8 cellular contexts compared by ENCODE assay signal in the genomic region with DNA sequence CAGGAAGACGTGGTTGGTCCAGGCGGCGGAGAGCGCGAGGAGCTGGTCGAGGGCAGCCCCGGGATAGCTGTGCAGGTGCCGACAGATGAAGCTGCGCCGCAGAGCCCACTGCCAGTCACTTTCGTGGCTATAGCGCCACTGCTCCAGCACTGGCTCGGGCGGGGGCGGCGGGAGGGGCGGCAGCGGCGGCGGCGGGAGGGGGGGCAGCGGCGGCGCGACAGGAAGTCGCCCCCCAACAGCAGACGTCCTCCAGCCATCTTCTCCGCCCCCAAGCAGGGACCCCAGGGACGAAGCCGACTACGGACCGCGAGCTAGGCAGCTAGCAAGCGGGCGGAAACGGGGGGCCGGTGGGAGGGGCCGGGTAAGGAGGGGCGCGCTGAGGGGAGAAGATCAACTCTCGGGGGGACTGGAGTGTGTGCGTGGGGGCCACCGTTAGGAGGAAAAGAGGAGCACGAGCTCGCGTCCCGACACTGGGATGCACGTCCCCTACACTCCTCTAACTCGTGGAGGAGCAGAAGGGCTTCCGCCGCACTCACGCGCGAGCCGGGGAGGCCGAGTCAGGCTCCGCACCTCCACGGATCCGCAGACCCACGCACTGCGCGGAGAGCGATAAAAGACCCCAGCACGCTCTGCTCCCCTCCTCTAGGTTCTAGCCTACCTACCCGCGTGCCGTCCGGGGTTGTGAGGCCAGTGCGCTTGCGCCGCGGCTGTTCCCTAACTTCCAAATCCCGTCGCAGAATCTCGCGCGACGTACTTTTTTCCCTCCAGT. TPM values are rescaled to one million over a fixed set of nuclear protein-coding genes. Genes with fewer than 3 reads are reported as not detected.
DNase-seq lines count a peak whose midpoint lies in the region; ATAC-seq, FAIRE-seq and TF ChIP-seq lines count a peak whose summit lies in the region.

NKRF (minus strand) TSS at position 686 of the 769 bp plus-strand sequence.

- H3K27me3 ChIP-seq in GM23338 (ENCODE audit: insufficient read depth) (peaks cover 46% of the 10 kb centered on the region), SJSA1 (replicated peaks) (no peaks in the 10 kb centered on the region), pancreas (no peaks in the 10 kb centered on the region), transverse colon (no peaks in the 10 kb centered on the region)

- peaks cover 21% of the 10 kb centered on the region for H3K79me2 ChIP-seq in GM23338 (replicated peaks; ENCODE audit: insufficient read depth)

- peak within 1 kb of the TSS; percentile 59 for H3K9ac ChIP-seq in ES-I3 (ENCODE audit: low read depth, low read length)

- H3K9me3 ChIP-seq in ES-I3 (ENCODE audit: control insufficient read depth, insufficient read depth, low read length): no peaks in the 10 kb centered on the region
- H3K9me3 ChIP-seq in SJSA1 (replicated peaks): no peaks in the 10 kb centered on the region
- no peaks in the 10 kb centered on the region for H3K9me3 ChIP-seq in pancreas
- no peaks in the 10 kb centered on the region for H3K9me3 ChIP-seq in transverse colon

- TF ChIP-seq EP300 in transverse colon (IDR thresholded peaks at IDR 0.05; ENCODE audit: low read depth): no peak

- peak within 1 kb of the TSS; percentile 88 for H3K4me3 Mint-ChIP-seq in GM23338
- H3K4me3 Mint-ChIP-seq in activated naive CD4-positive, alpha-beta T cell treated with anti-CD3 and anti-CD28 coated beads, Interleukin-2, amount 50 U/mL, for 24 hours: peak within 1 kb of the TSS; percentile 95

- H3K36me3 Mint-ChIP-seq in GM23338 (ENCODE audit: low read depth): peaks cover 2% of the 10 kb centered on the region; the same call in 1 of the 3 replicates
- peaks cover 6% of the 10 kb centered on the region for H3K36me3 Mint-ChIP-seq in activated naive CD4-positive, alpha-beta T cell treated with anti-CD3 and anti-CD28 coated beads, Interleukin-2, amount 50 U/mL, for 24 hours

- no peaks in the 10 kb centered on the region for H3F3A ChIP-seq in GM23338 (replicated peaks; ENCODE audit: low read depth)

- intact Hi-C loops in head of caudate nucleus (cut with DNase I): loop anchor here (5.0 kb wide), 1 partner anchor 34 kb away; the partner anchor contains the start of gene UBE2A
- intact Hi-C loops in pancreas (cut with DNase I): no loop called here
- intact Hi-C loops in transverse colon (cut with DNase I; ENCODE audit: low total_unique reads): no loop called here

- WGBS in pancreas, 2 donors: 1 to 27% methylated on average over 66 to 78 of the region's 78 CpGs
- 57% methylated on average over 70 of the region's 78 CpGs; no CpG with 5 or more reads in 1 of the 2 donors for WGBS in transverse colon (ENCODE audit: low coverage in 1 of 2), 2 donors

- H3K27ac ChIP-seq in GM23338 (ENCODE audit: low read depth) (no peak within 1 kb of the TSS), SJSA1 (peak within 1 kb of the TSS; percentile 73), pancreas (peak within 1 kb of the TSS; percentile 28 to 92 (median 74)), transverse colon (peak within 1 kb of the TSS; percentile 88 to 93 (median 90))

- TF ChIP-seq CTCF in GM23338 (conservative IDR thresholded peaks at IDR 0.05; ENCODE audit: low read depth in 2 of 2): no peak
- TF ChIP-seq CTCF in pancreas (IDR thresholded peaks at IDR 0.05): no peak
- TF ChIP-seq CTCF in transverse colon (IDR thresholded peaks at IDR 0.05): no peak

- H3K4me2 ChIP-seq in GM23338: peak within 1 kb of the TSS; percentile 81

- H3K4me1 ChIP-seq in ES-I3 (ENCODE audit: insufficient read depth, low read length) (0 out of 2 replicates have a peak, but pooled peaks cover 5% of the 10 kb centered on the region), GM23338 (ENCODE audit: insufficient read depth) (no peaks in the 10 kb centered on the region), SJSA1 (replicated peaks) (0 out of 2 replicates have a peak, but pooled peaks cover 5% of the 10 kb centered on the region), pancreas (no peaks in the 10 kb centered on the region), transverse colon (peaks cover 0 to 3% (median 0%) of the 10 kb centered on the region in 4 donors)

- H3K27ac Mint-ChIP-seq in GM23338: peak within 1 kb of the TSS; percentile 86
- H3K27ac Mint-ChIP-seq in activated naive CD4-positive, alpha-beta T cell treated with anti-CD3 and anti-CD28 coated beads, Interleukin-2, amount 50 U/mL, for 24 hours: peak within 1 kb of the TSS; percentile 98

- H2AFZ ChIP-seq in GM23338: peak within 1 kb of the TSS; percentile 78; the same call in 1 of the 2 replicates

- TF ChIP-seq POLR2A in transverse colon (IDR thresholded peaks at IDR 0.05): peak; percentile 83

- H3K9me3 Mint-ChIP-seq in GM23338: no peaks in the 10 kb centered on the region; the same call in 2 of the 3 replicates
- H3K9me3 Mint-ChIP-seq in activated naive CD4-positive, alpha-beta T cell treated with anti-CD3 and anti-CD28 coated beads, Interleukin-2, amount 50 U/mL, for 24 hours: no peaks in the 10 kb centered on the region

- in situ Hi-C loops in transverse colon (cut with MboI; ENCODE audit: low pct_ligation_motif_present in 1 of 4, low pct_unique_long_range_greater_than_20kb in 1 of 4, low sequenced_read_pairs in 3 of 4): no loop called here

- H4K20me1 ChIP-seq in GM23338 (replicated peaks; ENCODE audit: insufficient read depth): no peaks in the 10 kb centered on the region; the same call in 1 of the 2 replicates

- FAIRE-seq in pancreas (lab: Jason Lieb, UNC): peak; percentile 72

- peaks cover 13% of the 10 kb centered on the region for H3K4me1 Mint-ChIP-seq in GM23338
- peaks cover 39% of the 10 kb centered on the region for H3K4me1 Mint-ChIP-seq in activated naive CD4-positive, alpha-beta T cell treated with anti-CD3 and anti-CD28 coated beads, Interleukin-2, amount 50 U/mL, for 24 hours

- peaks cover 14% of the 10 kb centered on the region for H3K27me3 Mint-ChIP-seq in GM23338 (ENCODE audit: insufficient read depth, low read depth, poor library complexity)
- H3K27me3 Mint-ChIP-seq in activated naive CD4-positive, alpha-beta T cell treated with anti-CD3 and anti-CD28 coated beads, Interleukin-2, amount 50 U/mL, for 24 hours: no peaks in the 10 kb centered on the region

- DNase-seq in GM23338 (ENCODE audit: low spot score) (peak; percentile 90), LHCN-M2 (ENCODE audit: low read depth) (peak; percentile 89), SJSA1 (ENCODE audit: low read depth in 1 of 2, low spot score in 2 of 2) (peak; percentile 76 to 87), head of caudate nucleus (peak; percentile 78 to 93 (median 87)), pancreas (peak; percentile 87 to 95 (median 91)), transverse colon (peak; percentile 94)

- H3K9me2 ChIP-seq in GM23338 (ENCODE audit: insufficient read depth): no peaks in the 10 kb centered on the region

- H3K36me3 ChIP-seq in ES-I3 (ENCODE audit: insufficient read depth, low read length) (no peaks in the 10 kb centered on the region), GM23338 (ENCODE audit: insufficient read depth) (no peaks in the 10 kb centered on the region), SJSA1 (peaks cover 2% of the 10 kb centered on the region; the same call in 1 of the 2 replicates), pancreas (no peaks in the 10 kb centered on the region), transverse colon (no peaks in the 10 kb centered on the region)

- H3K4me3 ChIP-seq in GM23338: peak within 1 kb of the TSS; percentile 61
- peak within 1 kb of the TSS; percentile 86 for H3K4me3 ChIP-seq in SJSA1
- H3K4me3 ChIP-seq in pancreas: peak within 1 kb of the TSS; percentile 31 to 61 (median 46)
- H3K4me3 ChIP-seq in transverse colon: peak within 1 kb of the TSS; percentile 68 to 85 (median 78)

- ATAC-seq in GM23338 (peak; percentile 84), pancreas (peak; percentile 76 to 97 (median 96))

TF ChIP-seq in GM23338, 12 proteins besides CTCF, POLR2A, EP300 and RAD21 (continues in another document):
- TF ChIP-seq ETS1 (IDR thresholded peaks at IDR 0.05) (no peak), CREB1 (CRISPR knock-in tag; IDR thresholded peaks at IDR 0.05; ENCODE audit: low read depth) (peak; percentile 80; the same call in 1 of the 2 replicates)
- TF ChIP-seq, protein P1, sequence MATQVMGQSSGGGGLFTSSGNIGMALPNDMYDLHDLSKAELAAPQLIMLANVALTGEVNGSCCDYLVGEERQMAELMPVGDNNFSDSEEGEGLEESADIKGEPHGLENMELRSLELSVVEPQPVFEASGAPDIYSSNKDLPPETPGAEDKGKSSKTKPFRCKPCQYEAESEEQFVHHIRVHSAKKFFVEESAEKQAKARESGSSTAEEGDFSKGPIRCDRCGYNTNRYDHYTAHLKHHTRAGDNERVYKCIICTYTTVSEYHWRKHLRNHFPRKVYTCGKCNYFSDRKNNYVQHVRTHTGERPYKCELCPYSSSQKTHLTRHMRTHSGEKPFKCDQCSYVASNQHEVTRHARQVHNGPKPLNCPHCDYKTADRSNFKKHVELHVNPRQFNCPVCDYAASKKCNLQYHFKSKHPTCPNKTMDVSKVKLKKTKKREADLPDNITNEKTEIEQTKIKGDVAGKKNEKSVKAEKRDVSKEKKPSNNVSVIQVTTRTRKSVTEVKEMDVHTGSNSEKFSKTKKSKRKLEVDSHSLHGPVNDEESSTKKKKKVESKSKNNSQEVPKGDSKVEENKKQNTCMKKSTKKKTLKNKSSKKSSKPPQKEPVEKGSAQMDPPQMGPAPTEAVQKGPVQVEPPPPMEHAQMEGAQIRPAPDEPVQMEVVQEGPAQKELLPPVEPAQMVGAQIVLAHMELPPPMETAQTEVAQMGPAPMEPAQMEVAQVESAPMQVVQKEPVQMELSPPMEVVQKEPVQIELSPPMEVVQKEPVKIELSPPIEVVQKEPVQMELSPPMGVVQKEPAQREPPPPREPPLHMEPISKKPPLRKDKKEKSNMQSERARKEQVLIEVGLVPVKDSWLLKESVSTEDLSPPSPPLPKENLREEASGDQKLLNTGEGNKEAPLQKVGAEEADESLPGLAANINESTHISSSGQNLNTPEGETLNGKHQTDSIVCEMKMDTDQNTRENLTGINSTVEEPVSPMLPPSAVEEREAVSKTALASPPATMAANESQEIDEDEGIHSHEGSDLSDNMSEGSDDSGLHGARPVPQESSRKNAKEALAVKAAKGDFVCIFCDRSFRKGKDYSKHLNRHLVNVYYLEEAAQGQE (IDR thresholded peaks at IDR 0.05; ENCODE audit: unreplicated experiment): no peak

RNA-seq across cellular contexts. Expression of gene NKRF, which starts in this region (rescaled TPM):
- 10.9 and 11.6 TPM in 2 replicates for total RNA-seq in GM23338 (2014; rRNA removed; shearing (Covaris generic))
- 6.3 and 6.8 TPM in 2 replicates for polyA plus RNA-seq in GM23338 (2016; fragmentation: Nextera tagmentation; extraction: Ambion mirVana)
- total RNA-seq in LHCN-M2 (2014; rRNA removed): 4.6 and 7.0 TPM in 2 replicates
- polyA plus RNA-seq in LHCN-M2 (2012): 3.9 TPM
- 3.1 and 4.7 TPM in 2 replicates for total RNA-seq in SJSA1 (2014; rRNA removed; shearing (Covaris generic))
- 1 to 10 TPM; 2.5 to 4.7 (median 2.9) TPM for total RNA-seq in pancreas
- polyA plus RNA-seq in pancreas: 1 to 10 TPM; 3.8 to 4.7 TPM
- total RNA-seq in transverse colon: 1 to 10 TPM; 1.5 to 6.8 (median 3.3) TPM
